Comparison of ENCODE assay signal across 1 cellular context in genomic region chr1:20478072-20478660, GRCh38.
TF ChIP-seq lines count a peak whose summit lies in the region.

No MANE protein-coding gene starts in this region.

TF ChIP-seq in IMR-90, 13 proteins besides CTCF, POLR2A, EP300 and RAD21:
- TF ChIP-seq SMC3 (IDR thresholded peaks at IDR 0.05; ENCODE audit: low read depth, low read length), result no peak
- TF ChIP-seq FOS (IDR thresholded peaks at IDR 0.05; ENCODE audit: low read depth, low read length), result no peak
